In genomic region chr11:76241243-76242000, GRCh38 we compare ENCODE assay signal across 18 cellular contexts. TPM values are rescaled to one million over a fixed set of nuclear protein-coding genes. Genes with fewer than 3 reads are reported as not detected.
DNase-seq lines count a peak whose midpoint lies in the region; ATAC-seq, FAIRE-seq and TF ChIP-seq lines count a peak whose summit lies in the region.
"Had no signal": no experiment of that assay in that cellular context is flagged by ENCODE, and none has a peak within 500 bp of the region (broad histone marks: within the 10 kb centered on the region; RNA-seq: fewer than 3 reads in every experiment).

No MANE protein-coding gene starts in this region.

- no peaks in the 10 kb centered on the region for H3K36me3 ChIP-seq in endothelial cell of umbilical vein (ENCODE audit: control insufficient read depth in 2 of 2, extremely low read depth in 1 of 2, insufficient read depth in 2 of 2, low read length in 2 of 2)
- H3K36me3 ChIP-seq: BLaER1 treated with 17β-estradiol and CSF1 and Interleukin-3, amounts not matched to agents 10 nM and 100 nM; HAP-1 had no signal

- H3K4me1 Mint-ChIP-seq in Calu3 (ENCODE audit: low read depth, unreplicated experiment) = peaks cover 8% of the 10 kb centered on the region

- no peak overlapping the region for H3K27ac Mint-ChIP-seq in Calu3 (ENCODE audit: unreplicated experiment)
- H3K27ac Mint-ChIP-seq: CD4-positive, CD25-positive, alpha-beta regulatory T cell had no signal

- H3K4me3 ChIP-seq in endothelial cell of umbilical vein (replicated peaks in 1 of 3; ENCODE audit: insufficient read depth in 1 of 3, low read depth in 1 of 3, low read length in 3 of 3) = no peak overlapping the region
- H3K4me3 ChIP-seq: BLaER1 treated with 17β-estradiol and CSF1 and Interleukin-3, amounts not matched to agents 10 nM and 100 nM; HAP-1 had no signal

- H3K27me3 Mint-ChIP-seq in Calu3 (ENCODE audit: unreplicated experiment) = peaks cover 60% of the 10 kb centered on the region

- BruUV-seq in endothelial cell of umbilical vein (replicated peaks; lab: Mats Ljungman, UMichigan) (no TSS peak), Calu3 (replicated peaks; lab: Mats Ljungman, UMichigan) (no TSS peak)

- no peaks in the 10 kb centered on the region for H3K79me2 ChIP-seq in endothelial cell of umbilical vein (ENCODE audit: control insufficient read depth, insufficient read depth, low read length)

- peak; percentile 21 for DNase-seq in Daoy (ENCODE audit: low read depth)
- peak; percentile 44 for DNase-seq in UCSD-AML1 (lab: John Stamatoyannopoulos, UW; ENCODE audit: unreplicated experiment)
- DNase-seq in endothelial cell of umbilical vein (ENCODE audit: low read depth, low spot score) = no peak
- DNase-seq in posterior vena cava (ENCODE audit: low spot score) = peak; percentile 76
- no peak for DNase-seq in Calu3
- no peak for DNase-seq in activated naive CD4-positive, alpha-beta T cell treated with anti-CD3 and anti-CD28 coated beads, Interleukin-2, amount 50 U/mL, for 16 hours
- no peak for DNase-seq in activated CD4-positive, alpha-beta T cell treated with anti-CD3 and anti-CD28 coated beads for 1 hour
- DNase-seq: ACHN; CD4-positive, CD25-positive, alpha-beta regulatory T cell; DMS79; EL had no signal

- no peaks in the 10 kb centered on the region for H3K9me3 ChIP-seq in endothelial cell of umbilical vein (replicated peaks; ENCODE audit: control insufficient read depth, insufficient read depth, low read length)
- H3K9me3 ChIP-seq: BLaER1 treated with 17β-estradiol and CSF1 and Interleukin-3, amounts not matched to agents 10 nM and 100 nM; HAP-1 had no signal

- peak overlapping the region; percentile 43 for H2AFZ ChIP-seq in endothelial cell of umbilical vein (ENCODE audit: low read depth, low read length)

- no peak for FAIRE-seq in endothelial cell of umbilical vein (lab: Jason Lieb, UNC)
- FAIRE-seq: G401.6, GM12891, H1 had no signal

- no peaks in the 10 kb centered on the region for H3K9me1 ChIP-seq in endothelial cell of umbilical vein (replicated peaks; ENCODE audit: control insufficient read depth, extremely low read depth, insufficient read depth, low read length)

- no peak for TF ChIP-seq POLR2A in endothelial cell of umbilical vein (IDR thresholded peaks at IDR 0.05; ENCODE audit: low read depth, low read length)

- H3K9ac ChIP-seq in endothelial cell of umbilical vein (replicated peaks; ENCODE audit: extremely low read depth, insufficient read depth, low read length) = no peak overlapping the region
- H3K9ac ChIP-seq: BLaER1 treated with 17β-estradiol and CSF1 and Interleukin-3, amounts not matched to agents 10 nM and 100 nM had no signal

- dilution Hi-C loops in endothelial cell of umbilical vein (cut with MboI; ENCODE audit: extremely low pct_ligation_motif_present, low sequenced_read_pairs) = no loop called here

- POLR2A ChIA-PET in endothelial cell of umbilical vein (lab: Charles Lee) = no interaction called here

- no peak overlapping the region for H3K4me3 Mint-ChIP-seq in Calu3 (ENCODE audit: low read depth, unreplicated experiment)
- H3K4me3 Mint-ChIP-seq: CD4-positive, CD25-positive, alpha-beta regulatory T cell had no signal

- H3K4me2 ChIP-seq in endothelial cell of umbilical vein (ENCODE audit: insufficient read depth, low read length) = no peak overlapping the region
- H3K4me2 ChIP-seq: BLaER1 treated with 17β-estradiol and CSF1 and Interleukin-3, amounts not matched to agents 10 nM and 100 nM had no signal

- intact Hi-C loops in endothelial cell of umbilical vein (cut with micrococcal nuclease) (no loop called here), posterior vena cava (cut with DNase I) (no loop called here), Calu3 (cut with micrococcal nuclease; ENCODE audit: unreplicated experiment) (no loop called here)

- CTCF ChIA-PET in endothelial cell of umbilical vein (lab: Charles Lee) (no interaction called here), Calu3 (lab: Charles Lee) (interaction anchor here (1.1 kb wide), 1 partner anchor 14 kb away, joined by 3 read pairs; no protein-coding TSS in a partner anchor)

- H3K36me3 Mint-ChIP-seq in Calu3 (ENCODE audit: insufficient read depth, unreplicated experiment) = peaks cover 4% of the 10 kb centered on the region
- H3K36me3 Mint-ChIP-seq: CD4-positive, CD25-positive, alpha-beta regulatory T cell had no signal

- TF ChIP-seq CTCF in endothelial cell of umbilical vein (IDR thresholded peaks at IDR 0.05; ENCODE audit: extremely low read depth in 1 of 2, insufficient read depth in 1 of 2, low read depth in 1 of 2, low read length in 2 of 2) (no peak), Calu3 (IDR thresholded peaks at IDR 0.05; ENCODE audit: unreplicated experiment) (no peak)

- peaks cover 10% of the 10 kb centered on the region for H3K4me1 ChIP-seq in endothelial cell of umbilical vein (ENCODE audit: control insufficient read depth, extremely low read depth, insufficient read depth, low read length)
- H3K4me1 ChIP-seq: HAP-1 had no signal

- no peak for ATAC-seq in GM21390 (IDR thresholded peaks at IDR 0.05; ENCODE audit: unreplicated experiment)

- H4K20me1 ChIP-seq in endothelial cell of umbilical vein (replicated peaks; ENCODE audit: control insufficient read depth, extremely low read depth, insufficient read depth, low read length) = no peaks in the 10 kb centered on the region
- H4K20me1 ChIP-seq: BLaER1 treated with 17β-estradiol and CSF1 and Interleukin-3, amounts not matched to agents 10 nM and 100 nM had no signal

- H3K27ac ChIP-seq in endothelial cell of umbilical vein (ENCODE audit: insufficient read depth, low read depth, low read length) = no peak overlapping the region
- H3K27ac ChIP-seq: BLaER1 treated with 17β-estradiol and CSF1 and Interleukin-3, amounts not matched to agents 10 nM and 100 nM had no signal

- H3K9me3 Mint-ChIP-seq in Calu3 (ENCODE audit: low read depth, unreplicated experiment) = no peaks in the 10 kb centered on the region
- H3K9me3 Mint-ChIP-seq: CD4-positive, CD25-positive, alpha-beta regulatory T cell had no signal

- H3K27me3 ChIP-seq in endothelial cell of umbilical vein (ENCODE audit: control insufficient read depth in 2 of 2, insufficient read depth in 2 of 2, low read length in 2 of 2) = no peaks in the 10 kb centered on the region

TF ChIP-seq in endothelial cell of umbilical vein, 7 proteins besides CTCF, POLR2A, EP300 and RAD21:
- TF ChIP-seq FOS (IDR thresholded peaks at IDR 0.05; ENCODE audit: borderline replicate concordance, insufficient read depth, low read length) (peak; percentile 18), POLR2AphosphoS5 (IDR thresholded peaks at IDR 0.05; ENCODE audit: insufficient read depth, low read depth, low read length) (no peak), GATA2 (IDR thresholded peaks at IDR 0.05; ENCODE audit: insufficient read depth, insufficient read length, low read depth, low read length) (peak; percentile 47)

RNA-seq across cellular contexts. Expression of gene WNT11, which starts 35.1 kb away (rescaled TPM):
- 1.4 and 4.6 TPM in 2 replicates for total RNA-seq in Daoy (2014; rRNA removed; shearing (Covaris generic))
- total RNA-seq in endothelial cell of umbilical vein (not detected in 2 replicates), posterior vena cava (10 to 100 TPM; 39.2 to 59.3 TPM), Calu3 (2022) (not detected in 2 replicates)
- polyA plus RNA-seq in endothelial cell of umbilical vein = 0.03 TPM in 1 of 2 replicates, not detected in the other
- 0.03 TPM in 1 of 2 replicates, not detected in the other for polyA plus RNA-seq in endothelial cell of umbilical vein (2011; cell fraction: cytosol; rRNA removed)
- polyA plus RNA-seq in endothelial cell of umbilical vein (2011; cell fraction: nucleus; rRNA removed) = not detected in 2 replicates
- polyA plus RNA-seq in endothelial cell of umbilical vein (2012) = 0.37 TPM in 1 of 2 replicates, not detected in the other
- polyA minus RNA-seq in endothelial cell of umbilical vein = not detected in 2 replicates
- 1.1 TPM for polyA minus RNA-seq in endothelial cell of umbilical vein (2011; cell fraction: cytosol; rRNA and poly(A)+ RNA removed)
- polyA minus RNA-seq in endothelial cell of umbilical vein (2011; cell fraction: nucleus; rRNA and poly(A)+ RNA removed) = not detected in 2 replicates
- total RNA-seq: CD4-positive, CD25-positive, alpha-beta regulatory T cell; HT1080 had no signal

Comparison
In these comparisons a context has a peak if more than half of its experiments do, and no peak if none do; other contexts are left out.
1. DNase-seq: peak in Daoy (single experiment), UCSD-AML1 (single experiment) and posterior vena cava (single experiment); none in endothelial cell of umbilical vein (single experiment), Calu3 (single experiment), activated naive CD4-positive, alpha-beta T cell treated with anti-CD3 and anti-CD28 coated beads, Interleukin-2, amount 50 U/mL, for 16 hours (single experiment) and activated CD4-positive, alpha-beta T cell treated with anti-CD3 and anti-CD28 coated beads for 1 hour (single experiment).